1 cellular context compared by ENCODE assay signal in the genomic region with DNA sequence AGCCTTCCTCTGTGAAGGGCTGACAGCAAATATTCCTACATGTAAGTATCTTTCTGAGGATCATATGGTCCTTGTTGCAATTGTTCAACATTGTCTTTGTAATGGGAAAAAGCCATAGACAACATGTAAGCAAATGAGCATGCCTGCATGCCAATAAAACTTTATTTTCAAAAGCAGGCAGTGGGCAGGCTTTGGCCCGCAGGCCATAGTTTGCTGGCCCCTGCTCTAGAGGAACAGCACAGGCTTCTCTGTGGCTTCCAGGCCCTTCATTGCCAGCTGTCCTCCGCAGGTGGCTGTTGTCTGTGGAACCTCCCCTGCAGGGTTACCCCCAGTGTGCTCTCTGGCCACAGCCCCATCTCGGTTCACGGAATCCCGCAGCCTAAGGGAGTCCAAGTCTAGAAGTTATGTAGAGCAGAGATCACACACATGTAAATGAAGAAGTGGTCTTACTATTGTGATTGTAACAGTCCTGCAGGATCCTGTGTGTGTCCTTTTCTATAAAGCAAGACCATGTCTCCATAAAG.
TF ChIP-seq lines count a peak whose summit lies in the region.

No MANE protein-coding gene starts in this region.

TF ChIP-seq in GM23338, 12 proteins besides CTCF, POLR2A, EP300 and RAD21 (continued from another document):
- TF ChIP-seq, protein P1, sequence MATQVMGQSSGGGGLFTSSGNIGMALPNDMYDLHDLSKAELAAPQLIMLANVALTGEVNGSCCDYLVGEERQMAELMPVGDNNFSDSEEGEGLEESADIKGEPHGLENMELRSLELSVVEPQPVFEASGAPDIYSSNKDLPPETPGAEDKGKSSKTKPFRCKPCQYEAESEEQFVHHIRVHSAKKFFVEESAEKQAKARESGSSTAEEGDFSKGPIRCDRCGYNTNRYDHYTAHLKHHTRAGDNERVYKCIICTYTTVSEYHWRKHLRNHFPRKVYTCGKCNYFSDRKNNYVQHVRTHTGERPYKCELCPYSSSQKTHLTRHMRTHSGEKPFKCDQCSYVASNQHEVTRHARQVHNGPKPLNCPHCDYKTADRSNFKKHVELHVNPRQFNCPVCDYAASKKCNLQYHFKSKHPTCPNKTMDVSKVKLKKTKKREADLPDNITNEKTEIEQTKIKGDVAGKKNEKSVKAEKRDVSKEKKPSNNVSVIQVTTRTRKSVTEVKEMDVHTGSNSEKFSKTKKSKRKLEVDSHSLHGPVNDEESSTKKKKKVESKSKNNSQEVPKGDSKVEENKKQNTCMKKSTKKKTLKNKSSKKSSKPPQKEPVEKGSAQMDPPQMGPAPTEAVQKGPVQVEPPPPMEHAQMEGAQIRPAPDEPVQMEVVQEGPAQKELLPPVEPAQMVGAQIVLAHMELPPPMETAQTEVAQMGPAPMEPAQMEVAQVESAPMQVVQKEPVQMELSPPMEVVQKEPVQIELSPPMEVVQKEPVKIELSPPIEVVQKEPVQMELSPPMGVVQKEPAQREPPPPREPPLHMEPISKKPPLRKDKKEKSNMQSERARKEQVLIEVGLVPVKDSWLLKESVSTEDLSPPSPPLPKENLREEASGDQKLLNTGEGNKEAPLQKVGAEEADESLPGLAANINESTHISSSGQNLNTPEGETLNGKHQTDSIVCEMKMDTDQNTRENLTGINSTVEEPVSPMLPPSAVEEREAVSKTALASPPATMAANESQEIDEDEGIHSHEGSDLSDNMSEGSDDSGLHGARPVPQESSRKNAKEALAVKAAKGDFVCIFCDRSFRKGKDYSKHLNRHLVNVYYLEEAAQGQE (IDR thresholded peaks at IDR 0.05; ENCODE audit: unreplicated experiment): no peak
- no peak for TF ChIP-seq EZH2phosphoT487 (IDR thresholded peaks at IDR 0.05; ENCODE audit: unreplicated experiment)
TF ChIP-seq in GM23338: peak in this region for 0.
